Comparison of ENCODE assay signal across 8 cellular contexts in genomic region chr9:127523312-127523851, GRCh38.
DNase-seq lines count a peak whose midpoint lies in the region; ATAC-seq, FAIRE-seq and TF ChIP-seq lines count a peak whose summit lies in the region.

No MANE protein-coding gene starts in this region.

- ATAC-seq in WTC11 (no peak), HG03097 (IDR thresholded peaks at IDR 0.05; ENCODE audit: low FRiP score, unreplicated experiment) (no peak), HG02884 (IDR thresholded peaks at IDR 0.05; ENCODE audit: unreplicated experiment) (no peak)

- peaks cover 51% of the 10 kb centered on the region for H3K36me3 Mint-ChIP-seq in WTC11
- peaks cover 14% of the 10 kb centered on the region for H3K36me3 Mint-ChIP-seq in glutamatergic neuron (ENCODE audit: unreplicated experiment)

- H3K4me3 Mint-ChIP-seq in WTC11, result no peak overlapping the region
- H3K4me3 Mint-ChIP-seq in glutamatergic neuron (ENCODE audit: unreplicated experiment), result no peak overlapping the region

- no peak for FAIRE-seq in H54 (lab: Jason Lieb, UNC)

- peak in 2 of 3 donors; percentile 15 to 32 for DNase-seq in stimulated activated CD4-positive, alpha-beta T cell treated with anti-CD3 and anti-CD28 coated beads, Interleukin-12 subunit alpha, Interleukin-12 subunit beta, amount 100 ng/mL, for 48 hours (ENCODE audit: low read depth in 2 of 3, low spot score in 1 of 3)
- no peak for DNase-seq in stimulated activated CD4-positive, alpha-beta T cell treated with anti-CD3 and anti-CD28 coated beads, Interleukin-4, amount 100 ng/mL, for 1 hour
- DNase-seq in WTC11 (ENCODE audit: low spot score), result peak; percentile 54
- no peak for DNase-seq in glutamatergic neuron
- no peak for DNase-seq in NCI-H128 (lab: John Stamatoyannopoulos, UW; ENCODE audit: unreplicated experiment)
- no peak for DNase-seq in H54 (ENCODE audit: insufficient read length, low spot score)

- no peak overlapping the region for H3K27ac Mint-ChIP-seq in WTC11
- no peak overlapping the region for H3K27ac Mint-ChIP-seq in glutamatergic neuron (ENCODE audit: unreplicated experiment)

- no peak for TF ChIP-seq POLR2A in H54 (IDR thresholded peaks at IDR 0.05; ENCODE audit: low read depth, low read length)

- H3K27me3 Mint-ChIP-seq in WTC11 (ENCODE audit: low read depth), result no peaks in the 10 kb centered on the region; the same call in 1 of the 2 replicates
- H3K27me3 Mint-ChIP-seq in glutamatergic neuron (ENCODE audit: unreplicated experiment), result peaks cover 13% of the 10 kb centered on the region

- peak; percentile 60 for TF ChIP-seq CTCF in WTC11 (IDR thresholded peaks at IDR 0.05)
- peak; percentile 67 for TF ChIP-seq CTCF in glutamatergic neuron (IDR thresholded peaks at IDR 0.05; ENCODE audit: partially characterized antibody, unreplicated experiment)

- POLR2A ChIA-PET in WTC11 (lab: Charles Lee), result no interaction called here

- H3K9me3 Mint-ChIP-seq in WTC11, result peaks cover 28% of the 10 kb centered on the region
- H3K9me3 Mint-ChIP-seq in glutamatergic neuron (ENCODE audit: unreplicated experiment), result peaks cover 16% of the 10 kb centered on the region

- CTCF ChIA-PET in WTC11 (lab: Charles Lee), result interaction anchor here (0.6 kb wide), 1 partner anchor 1155 kb away, joined by 3 read pairs; no protein-coding TSS in a partner anchor

- H3K4me1 Mint-ChIP-seq in WTC11, result peaks cover 25% of the 10 kb centered on the region
- peaks cover 9% of the 10 kb centered on the region for H3K4me1 Mint-ChIP-seq in glutamatergic neuron (ENCODE audit: low read depth, unreplicated experiment)

TF ChIP-seq in WTC11, 78 proteins besides CTCF, POLR2A, EP300 and RAD21:
- TF ChIP-seq USF2 (CRISPR knock-in tag; IDR thresholded peaks at IDR 0.05), result no peak
- TF ChIP-seq CREB1 (CRISPR knock-in tag; IDR thresholded peaks at IDR 0.05), result no peak

Comparison
In these comparisons a context has a peak if more than half of its experiments do, and no peak if none do; other contexts are left out.
1. DNase-seq: peak in stimulated activated CD4-positive, alpha-beta T cell treated with anti-CD3 and anti-CD28 coated beads, Interleukin-12 subunit alpha, Interleukin-12 subunit beta, amount 100 ng/mL, for 48 hours (2 of 3) and WTC11 (single experiment); none in stimulated activated CD4-positive, alpha-beta T cell treated with anti-CD3 and anti-CD28 coated beads, Interleukin-4, amount 100 ng/mL, for 1 hour (single experiment), glutamatergic neuron (single experiment), NCI-H128 (single experiment) and H54 (single experiment).